Comparison of ENCODE assay signal across 3 cellular contexts in the genomic region with DNA sequence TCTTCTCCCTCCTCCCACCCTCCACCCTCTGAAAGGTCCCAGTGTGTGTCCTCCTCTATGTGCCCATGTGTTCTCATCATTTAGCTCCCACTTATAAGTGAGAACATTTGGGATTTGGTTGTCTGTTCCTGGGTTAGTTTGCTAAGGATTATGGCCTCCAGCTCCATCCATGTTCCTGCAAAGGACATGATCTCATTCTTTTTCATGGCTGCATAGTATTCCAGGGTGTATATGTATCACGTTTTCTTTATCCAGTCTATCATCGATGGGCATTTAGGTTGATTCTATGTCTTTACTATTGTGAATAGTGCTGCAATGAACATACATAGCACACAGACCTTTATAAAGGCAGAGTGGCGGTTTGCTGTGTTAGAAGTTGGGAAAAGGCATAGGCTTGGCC. TPM values are rescaled to one million over a fixed set of nuclear protein-coding genes. Genes with fewer than 3 reads are reported as not detected.
"Had no signal": no experiment of that assay in that cellular context is flagged by ENCODE, and none has a peak within 500 bp of the region (broad histone marks: within the 10 kb centered on the region; RNA-seq: fewer than 3 reads in every experiment).

No MANE protein-coding gene starts in this region.

RNA-seq across cellular contexts. Expression of a gene that starts 38.2 kb away (rescaled TPM):
- total RNA-seq: activated CD4-positive, alpha-beta T cell treated with anti-CD3 and anti-CD28 coated beads, Interleukin-2, amount 10 ng/mL, durations not matched to agents 24 days and 14 days; OCI-LY7; T-helper 2 cell treated with Interferon-gamma antibody and Interleukin-4, amounts not matched to agents 100 ng/mL and 5 ng/mL, for 36 hours had no signal
